ENCODE assay signal across 14 cellular contexts in the genomic region with DNA sequence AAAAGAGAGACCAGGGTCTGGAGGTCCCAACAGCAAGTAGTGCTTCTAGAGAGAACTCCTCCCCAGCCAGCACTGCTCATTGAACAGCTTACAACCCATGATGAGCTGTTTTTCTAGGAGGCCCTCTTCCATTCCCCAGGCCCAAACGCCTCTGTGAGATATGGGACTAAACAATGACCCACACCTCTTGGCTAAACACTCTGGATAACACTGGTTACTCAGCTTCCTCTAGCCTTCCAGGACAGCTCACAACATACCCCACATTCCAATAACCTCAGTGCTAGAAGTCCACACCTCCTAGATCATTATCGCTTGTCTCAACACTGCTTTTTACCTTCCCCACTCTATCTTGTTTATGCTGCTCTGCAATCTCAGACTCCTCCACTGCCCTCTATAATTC. TPM values are rescaled to one million over a fixed set of nuclear protein-coding genes. Genes with fewer than 3 reads are reported as not detected.
DNase-seq lines count a peak whose midpoint lies in the region; ATAC-seq, FAIRE-seq and TF ChIP-seq lines count a peak whose summit lies in the region.
"Had no signal": no experiment of that assay in that cellular context is flagged by ENCODE, and none has a peak within 500 bp of the region (broad histone marks: within the 10 kb centered on the region; RNA-seq: fewer than 3 reads in every experiment).

No MANE protein-coding gene starts in this region.

- no peak overlapping the region for H2AFZ ChIP-seq in astrocyte (ENCODE audit: low read depth, low read length)

- peak; percentile 100 for FAIRE-seq in astrocyte (lab: Jason Lieb, UNC)

- POLR2A ChIA-PET in AG04449 (lab: Yijun Ruan, JAX), result interaction anchor here (0.6 to 1.4 kb wide), 6 partner anchors 15 to 48 kb away, joined by 3 to 5 read pairs (median 3); partner anchors contain the start of gene PGRMC2

- H3K4me1 ChIP-seq in astrocyte (ENCODE audit: insufficient read depth, low read length), result peaks cover 30% of the 10 kb centered on the region

- H3K27me3 ChIP-seq in astrocyte (ENCODE audit: insufficient read depth, low read length), result no peaks in the 10 kb centered on the region
- H3K27me3 ChIP-seq: SJCRH30 had no signal

- H3K9ac ChIP-seq in astrocyte (ENCODE audit: low read length), result peak overlapping the region; percentile 66

- no peak overlapping the region for H3K4me3 Mint-ChIP-seq in astrocyte (ENCODE audit: unreplicated experiment)
- no peak overlapping the region for H3K4me3 Mint-ChIP-seq in activated T-cell treated with anti-CD3 and anti-CD28 coated beads, Interleukin-2, amount 50 U/mL, for 24 hours
- H3K4me3 Mint-ChIP-seq: activated T-helper 17 cell treated with anti-CD3 and anti-CD28 coated beads, Interleukin-2, amount 50 U/mL, for 72 hours; B cell had no signal

- H3K27ac Mint-ChIP-seq in astrocyte (ENCODE audit: unreplicated experiment), result no peak overlapping the region
- no peak overlapping the region for H3K27ac Mint-ChIP-seq in activated T-cell treated with anti-CD3 and anti-CD28 coated beads, Interleukin-2, amount 50 U/mL, for 24 hours
- H3K27ac Mint-ChIP-seq: activated T-helper 17 cell treated with anti-CD3 and anti-CD28 coated beads, Interleukin-2, amount 50 U/mL, for 72 hours; B cell had no signal

- no peaks in the 10 kb centered on the region for H3K9me3 ChIP-seq in astrocyte (ENCODE audit: insufficient read depth, low read depth, low read length)
- H3K9me3 ChIP-seq: SJCRH30 had no signal

- ATAC-seq in GM18511 (IDR thresholded peaks at IDR 0.05; ENCODE audit: unreplicated experiment), result no peak
- ATAC-seq: activated T-helper 17 cell treated with anti-CD3 and anti-CD28 coated beads, Interleukin-2, amount 50 U/mL, for 72 hours had no signal

- DNase-seq in AG04449 (ENCODE audit: low read depth, low spot score) (peak; percentile 72), HT1080 (ENCODE audit: low read depth) (peak; percentile 92), astrocyte (ENCODE audit: low read depth) (peak; percentile 98), islet precursor cell (peak; percentile 92), NOMO-1 treated with DMSO at 0.1 percent for 48 hours (lab: John Stamatoyannopoulos, UW; ENCODE audit: unreplicated experiment) (no peak), NK-92 (lab: John Stamatoyannopoulos, UW; ENCODE audit: unreplicated experiment) (no peak)
- no peak for DNase-seq in activated T-cell treated with anti-CD3 and anti-CD28 coated beads, Interleukin-2, amount 50 U/mL, for 24 hours
- DNase-seq: activated CD4-positive, alpha-beta T cell treated with anti-CD3 and anti-CD28 coated beads for 1 hour; glutamatergic neuron; Kasumi-1; SJCRH30 had no signal

- TF ChIP-seq CTCF in AG04449 (IDR thresholded peaks at IDR 0.05; ENCODE audit: insufficient read depth, low read length, missing control alignments) (no peak), astrocyte (IDR thresholded peaks at IDR 0.05; ENCODE audit: insufficient read depth, low read depth, low read length) (no peak)

- H3K27ac ChIP-seq in astrocyte (ENCODE audit: low read depth, low read length), result peak overlapping the region; percentile 92
- H3K27ac ChIP-seq: SJCRH30 had no signal

- H3K79me2 ChIP-seq in astrocyte (ENCODE audit: insufficient read depth, low read length), result no peaks in the 10 kb centered on the region

- no peaks in the 10 kb centered on the region for H3K9me3 Mint-ChIP-seq in astrocyte (ENCODE audit: unreplicated experiment)
- no peaks in the 10 kb centered on the region for H3K9me3 Mint-ChIP-seq in activated T-cell treated with anti-CD3 and anti-CD28 coated beads, Interleukin-2, amount 50 U/mL, for 24 hours
- H3K9me3 Mint-ChIP-seq: activated T-helper 17 cell treated with anti-CD3 and anti-CD28 coated beads, Interleukin-2, amount 50 U/mL, for 72 hours had no signal

- H3K4me2 ChIP-seq in astrocyte (ENCODE audit: low read length), result peak overlapping the region; percentile 70

- H3K27me3 Mint-ChIP-seq in astrocyte (ENCODE audit: low read depth, unreplicated experiment), result no peaks in the 10 kb centered on the region
- H3K27me3 Mint-ChIP-seq in activated T-cell treated with anti-CD3 and anti-CD28 coated beads, Interleukin-2, amount 50 U/mL, for 24 hours, result no peaks in the 10 kb centered on the region
- H3K27me3 Mint-ChIP-seq: activated T-helper 17 cell treated with anti-CD3 and anti-CD28 coated beads, Interleukin-2, amount 50 U/mL, for 72 hours; B cell had no signal

- H3K36me3 Mint-ChIP-seq in astrocyte (ENCODE audit: low read depth, unreplicated experiment), result peaks cover 6% of the 10 kb centered on the region
- peaks cover 5% of the 10 kb centered on the region for H3K36me3 Mint-ChIP-seq in activated T-cell treated with anti-CD3 and anti-CD28 coated beads, Interleukin-2, amount 50 U/mL, for 24 hours (ENCODE audit: low read depth)

- no peaks in the 10 kb centered on the region for H3K36me3 ChIP-seq in astrocyte (ENCODE audit: insufficient read depth, low read length)
- H3K36me3 ChIP-seq: SJCRH30 had no signal

- CTCF ChIA-PET in AG04449 (lab: Yijun Ruan, JAX), result interaction anchor here (1.3 to 2.9 kb wide), 5 partner anchors 8 to 63 kb away, joined by 3 to 8 read pairs (median 4); no protein-coding TSS in a partner anchor

- H4K20me1 ChIP-seq in astrocyte (ENCODE audit: insufficient read depth, low read length), result no peaks in the 10 kb centered on the region

- H3K4me1 Mint-ChIP-seq in astrocyte (ENCODE audit: low read depth, unreplicated experiment), result no peaks in the 10 kb centered on the region
- no peaks in the 10 kb centered on the region for H3K4me1 Mint-ChIP-seq in activated T-cell treated with anti-CD3 and anti-CD28 coated beads, Interleukin-2, amount 50 U/mL, for 24 hours (ENCODE audit: low read depth)
- H3K4me1 Mint-ChIP-seq: activated T-helper 17 cell treated with anti-CD3 and anti-CD28 coated beads, Interleukin-2, amount 50 U/mL, for 72 hours; B cell had no signal

- H3K4me3 ChIP-seq in AG04449 (ENCODE audit: low read depth, low read length) (no peak overlapping the region), astrocyte (ENCODE audit: insufficient read depth, low read depth, low read length) (peak overlapping the region; percentile 22)
- H3K4me3 ChIP-seq: SJCRH30 had no signal

RNA-seq across cellular contexts. Expression of gene PGRMC2, which starts 35.4 kb away (rescaled TPM):
- total RNA-seq in HT1080 (2014; rRNA removed; shearing (Covaris generic)), result 8.5 and 18.9 TPM in 2 replicates
- 46.5 and 52.3 TPM in 2 replicates for polyA plus RNA-seq in HT1080 (2015; cell fraction: cytosol; rRNA removed)
- polyA plus RNA-seq in HT1080 (2015; cell fraction: nucleus; rRNA removed), result 42.4 and 47.8 TPM in 2 replicates
- 158 and 161 TPM in 2 replicates for total RNA-seq in astrocyte

Comparison
In these comparisons a context has a peak if more than half of its experiments do, and no peak if none do; other contexts are left out.
1. DNase-seq: peak in AG04449 (single experiment), HT1080 (single experiment), astrocyte (single experiment) and islet precursor cell (single experiment); none in activated T-cell treated with anti-CD3 and anti-CD28 coated beads, Interleukin-2, amount 50 U/mL, for 24 hours (single experiment), NOMO-1 treated with DMSO at 0.1 percent for 48 hours (single experiment) and NK-92 (single experiment).